ENCODE assay signal across 13 cellular contexts in the genomic region with DNA sequence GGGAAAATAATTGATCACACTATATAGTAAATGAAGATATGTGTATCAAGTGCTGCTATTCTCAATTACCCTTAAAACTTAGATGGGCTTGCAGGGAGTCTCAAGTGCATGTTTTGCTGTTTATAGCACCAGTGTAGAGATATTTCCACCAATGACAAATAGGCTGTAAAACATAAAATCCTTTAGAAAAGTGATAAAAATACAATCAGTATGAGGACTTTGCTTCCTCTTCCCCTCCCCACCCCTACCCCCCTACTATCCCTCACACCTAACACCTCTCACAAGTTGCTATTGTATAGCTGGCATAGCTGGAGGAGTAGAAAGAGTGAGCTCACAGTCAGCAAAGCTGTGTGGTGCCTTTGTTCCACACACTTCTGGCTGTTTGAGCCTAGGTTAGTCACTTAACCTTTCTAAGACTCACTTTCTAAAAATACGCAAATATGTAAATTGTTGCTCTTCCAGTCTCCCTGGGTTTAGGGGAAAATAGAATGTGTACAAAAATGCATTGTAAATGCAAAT.
A peak's percentile ranks its signal among the peaks of the same experiment; 100 is the strongest.
DNase-seq lines count a peak whose midpoint lies in the region; ATAC-seq and TF ChIP-seq lines count a peak whose summit lies in the region.
"Had no signal": no experiment of that assay in that cellular context is flagged by ENCODE, and none has a peak within 500 bp of the region (broad histone marks: within the 10 kb centered on the region; RNA-seq: fewer than 3 reads in every experiment).

No MANE protein-coding gene starts in this region.

- peaks cover 5% of the 10 kb centered on the region for H3K27me3 Mint-ChIP-seq in activated naive CD4-positive, alpha-beta T cell treated with anti-CD3 and anti-CD28 coated beads, Interleukin-2, amount 10 ng/mL, durations not matched to agents 7 days and 5 days
- peaks cover 9% of the 10 kb centered on the region for H3K27me3 Mint-ChIP-seq in activated CD8-positive, alpha-beta T cell treated with anti-CD3 and anti-CD28 coated beads for 36 hours
- H3K27me3 Mint-ChIP-seq: stimulated activated memory B cell treated with anti-CD40 and anti-IgM and Interleukin-4, amounts not matched to agents 10 μg/mL and 1 μg/mL and 100 μg/mL, for 72 hours had no signal

- no peaks in the 10 kb centered on the region for H3K27me3 ChIP-seq in psoas muscle (ENCODE audit: insufficient read depth in 3 of 3, low read length in 2 of 3)

- H3K9me3 ChIP-seq in psoas muscle: no peaks in the 10 kb centered on the region

- H3K9me3 Mint-ChIP-seq in activated naive CD4-positive, alpha-beta T cell treated with anti-CD3 and anti-CD28 coated beads, Interleukin-2, amount 50 U/mL, for 72 hours: no peaks in the 10 kb centered on the region
- H3K9me3 Mint-ChIP-seq in activated naive CD4-positive, alpha-beta T cell treated with anti-CD3 and anti-CD28 coated beads, Interleukin-2, amount 10 ng/mL, durations not matched to agents 7 days and 5 days: no peaks in the 10 kb centered on the region
- no peaks in the 10 kb centered on the region for H3K9me3 Mint-ChIP-seq in activated CD8-positive, alpha-beta T cell treated with anti-CD3 and anti-CD28 coated beads for 36 hours
- H3K9me3 Mint-ChIP-seq: activated naive CD8-positive, alpha-beta T cell treated with anti-CD3 and anti-CD28 coated beads, Interleukin-2, amount 10 ng/mL, durations not matched to agents 7 days and 5 days; stimulated activated memory B cell treated with anti-CD40 and anti-IgM and Interleukin-4, amounts not matched to agents 10 μg/mL and 1 μg/mL and 100 μg/mL, for 72 hours had no signal

- peak; percentile 9 to 33 for ATAC-seq in activated naive CD4-positive, alpha-beta T cell treated with anti-CD3 and anti-CD28 coated beads, Interleukin-2, amount 50 U/mL, for 72 hours
- ATAC-seq in HG03095 (IDR thresholded peaks at IDR 0.05; ENCODE audit: unreplicated experiment) (peak; percentile 12), psoas muscle (peak; percentile 3 to 43 (median 33))
- ATAC-seq in activated CD8-positive, alpha-beta T cell treated with anti-CD3 and anti-CD28 coated beads for 36 hours: peak; percentile 30
- ATAC-seq in stimulated activated naive CD8-positive, alpha-beta T cell treated with anti-CD3 and anti-CD28 coated beads, Interleukin-15, Interleukin-2, amounts not matched to agents 100 U/mL and 50 U/mL, for 24 hours: no peak

- H3K27ac Mint-ChIP-seq in activated naive CD4-positive, alpha-beta T cell treated with anti-CD3 and anti-CD28 coated beads, Interleukin-2, amount 50 U/mL, for 72 hours: no peak overlapping the region
- H3K27ac Mint-ChIP-seq in activated naive CD4-positive, alpha-beta T cell treated with anti-CD3 and anti-CD28 coated beads, Interleukin-2, amount 10 ng/mL, durations not matched to agents 7 days and 5 days: no peak overlapping the region
- H3K27ac Mint-ChIP-seq in activated CD8-positive, alpha-beta T cell treated with anti-CD3 and anti-CD28 coated beads for 36 hours: no peak overlapping the region
- H3K27ac Mint-ChIP-seq: activated naive CD8-positive, alpha-beta T cell treated with anti-CD3 and anti-CD28 coated beads, Interleukin-2, amount 10 ng/mL, durations not matched to agents 7 days and 5 days; stimulated activated memory B cell treated with anti-CD40 and anti-IgM and Interleukin-4, amounts not matched to agents 10 μg/mL and 1 μg/mL and 100 μg/mL, for 72 hours had no signal

- H3K36me3 ChIP-seq in psoas muscle (ENCODE audit: insufficient read depth in 1 of 2, low read depth in 1 of 2): no peaks in the 10 kb centered on the region

- no peak overlapping the region for H3K4me3 Mint-ChIP-seq in activated naive CD4-positive, alpha-beta T cell treated with anti-CD3 and anti-CD28 coated beads, Interleukin-2, amount 10 ng/mL, durations not matched to agents 7 days and 5 days
- H3K4me3 Mint-ChIP-seq in activated CD8-positive, alpha-beta T cell treated with anti-CD3 and anti-CD28 coated beads for 36 hours: no peak overlapping the region
- H3K4me3 Mint-ChIP-seq: activated naive CD8-positive, alpha-beta T cell treated with anti-CD3 and anti-CD28 coated beads, Interleukin-2, amount 10 ng/mL, durations not matched to agents 7 days and 5 days; stimulated activated memory B cell treated with anti-CD40 and anti-IgM and Interleukin-4, amounts not matched to agents 10 μg/mL and 1 μg/mL and 100 μg/mL, for 72 hours had no signal

- no peaks in the 10 kb centered on the region for H3K36me3 Mint-ChIP-seq in activated naive CD4-positive, alpha-beta T cell treated with anti-CD3 and anti-CD28 coated beads, Interleukin-2, amount 50 U/mL, for 72 hours
- H3K36me3 Mint-ChIP-seq in activated naive CD4-positive, alpha-beta T cell treated with anti-CD3 and anti-CD28 coated beads, Interleukin-2, amount 10 ng/mL, durations not matched to agents 7 days and 5 days: no peaks in the 10 kb centered on the region
- no peaks in the 10 kb centered on the region for H3K36me3 Mint-ChIP-seq in activated CD8-positive, alpha-beta T cell treated with anti-CD3 and anti-CD28 coated beads for 36 hours (ENCODE audit: low read depth)
- H3K36me3 Mint-ChIP-seq: activated naive CD8-positive, alpha-beta T cell treated with anti-CD3 and anti-CD28 coated beads, Interleukin-2, amount 10 ng/mL, durations not matched to agents 7 days and 5 days; stimulated activated memory B cell treated with anti-CD40 and anti-IgM and Interleukin-4, amounts not matched to agents 10 μg/mL and 1 μg/mL and 100 μg/mL, for 72 hours had no signal

- H3K4me1 ChIP-seq in psoas muscle: no peaks in the 10 kb centered on the region

- intact Hi-C loops in activated CD8-positive, alpha-beta T cell treated with anti-CD3 and anti-CD28 coated beads for 36 hours (cut with micrococcal nuclease): loop anchor here (2.0 kb wide), 1 partner anchor 410 kb away; no protein-coding TSS in a partner anchor
- intact Hi-C loops in psoas muscle (cut with DNase I): loop anchor here (2.0 to 10.0 kb wide), 2 partner anchors 412 to 926 kb away; no protein-coding TSS in a partner anchor
- intact Hi-C loops in cardiac septum (cut with DNase I): loop anchor here (5.0 kb wide), 2 partner anchors 293 to 413 kb away; no protein-coding TSS in a partner anchor

- CTCF ChIA-PET in activated naive CD4-positive, alpha-beta T cell treated with anti-CD3 and anti-CD28 coated beads, Interleukin-2, amount 10 ng/mL, durations not matched to agents 7 days and 5 days (lab: Charles Lee): interaction anchor here (0.7 to 3.4 kb wide), 13 partner anchors 10 to 420 kb away, joined by 3 to 31 read pairs (median 4); no protein-coding TSS in a partner anchor
- CTCF ChIA-PET in activated CD8-positive, alpha-beta T cell treated with anti-CD3 and anti-CD28 coated beads for 36 hours (lab: Charles Lee): interaction anchor here (0.6 to 3.0 kb wide), 22 partner anchors 10 to 612 kb away, joined by 3 to 24 read pairs (median 4); no protein-coding TSS in a partner anchor

- WGBS in psoas muscle, 3 donors: 93 to 95% (median 94%) methylated on average over 1 of the region's 1 CpG

- H3K4me1 Mint-ChIP-seq in activated naive CD4-positive, alpha-beta T cell treated with anti-CD3 and anti-CD28 coated beads, Interleukin-2, amount 10 ng/mL, durations not matched to agents 7 days and 5 days: no peaks in the 10 kb centered on the region
- no peaks in the 10 kb centered on the region for H3K4me1 Mint-ChIP-seq in activated CD8-positive, alpha-beta T cell treated with anti-CD3 and anti-CD28 coated beads for 36 hours (ENCODE audit: low read depth)
- H3K4me1 Mint-ChIP-seq: activated naive CD8-positive, alpha-beta T cell treated with anti-CD3 and anti-CD28 coated beads, Interleukin-2, amount 10 ng/mL, durations not matched to agents 7 days and 5 days had no signal

- no peak overlapping the region for H3K4me3 ChIP-seq in psoas muscle

- DNase-seq in activated naive CD4-positive, alpha-beta T cell treated with anti-CD3 and anti-CD28 coated beads, Interleukin-2, amount 50 U/mL, for 72 hours (ENCODE audit: low spot score in 2 of 2): no peak
- no peak for DNase-seq in activated naive CD4-positive, alpha-beta T cell treated with anti-CD3 and anti-CD28 coated beads, Interleukin-2, amount 10 ng/mL, durations not matched to agents 7 days and 5 days
- no peak for DNase-seq in activated CD8-positive, alpha-beta T cell treated with anti-CD3 and anti-CD28 coated beads for 36 hours
- DNase-seq in psoas muscle: no peak
- no peak for DNase-seq in midbrain (lab: John Stamatoyannopoulos, UW)
- no peak for DNase-seq in stimulated activated naive CD8-positive, alpha-beta T cell treated with anti-CD3 and anti-CD28 coated beads, Interleukin-15, Interleukin-2, amounts not matched to agents 100 U/mL and 50 U/mL, for 24 hours
- no peak for DNase-seq in cardiac septum (ENCODE audit: low spot score)
- DNase-seq: activated naive CD8-positive, alpha-beta T cell treated with anti-CD3 and anti-CD28 coated beads, Interleukin-2, amount 10 ng/mL, durations not matched to agents 7 days and 5 days; NCI-H1092; Right ventricle myocardium superior; stimulated activated CD4-positive, alpha-beta T cell treated with anti-CD3 and anti-CD28 coated beads, Interleukin-2, amount 100 ng/mL, for 24 hours had no signal

- POLR2A ChIA-PET in activated CD8-positive, alpha-beta T cell treated with anti-CD3 and anti-CD28 coated beads for 36 hours (lab: Charles Lee): no interaction called here

- TF ChIP-seq CTCF in activated CD8-positive, alpha-beta T cell treated with anti-CD3 and anti-CD28 coated beads for 36 hours (IDR thresholded peaks at IDR 0.05): peak; percentile 44
- TF ChIP-seq CTCF in psoas muscle (IDR thresholded peaks at IDR 0.05): no peak

- H3K27ac ChIP-seq in psoas muscle: no peak overlapping the region
